17 cellular contexts compared by ENCODE assay signal in genomic region chr14:90403065-90403464, GRCh38. TPM values are rescaled to one million over a fixed set of nuclear protein-coding genes. Genes with fewer than 3 reads are reported as not detected.
DNase-seq lines count a peak whose midpoint lies in the region; ATAC-seq lines count a peak whose summit lies in the region.
"Had no signal": no experiment of that assay in that cellular context is flagged by ENCODE, and none has a peak within 500 bp of the region (broad histone marks: within the 10 kb centered on the region; RNA-seq: fewer than 3 reads in every experiment).

No MANE protein-coding gene starts in this region.

- no peak overlapping the region for H3K4me3 Mint-ChIP-seq in activated naive CD4-positive, alpha-beta T cell treated with anti-CD3 and anti-CD28 coated beads for 36 hours
- H3K4me3 Mint-ChIP-seq in activated naive CD8-positive, alpha-beta T cell = peak overlapping the region; percentile 36
- H3K4me3 Mint-ChIP-seq in memory B cell = no peak overlapping the region

- no peak overlapping the region for H2BK5ac ChIP-seq in mesendoderm (ENCODE audit: low read length)

- H3K4ac ChIP-seq in mesendoderm (ENCODE audit: low read depth, low read length) = no peak overlapping the region

- H3K4me3 ChIP-seq in stomach smooth muscle (ENCODE audit: low read length in 2 of 2) = peak overlapping the region in 1 of 2 donors; percentile 40
- H3K4me3 ChIP-seq in mesendoderm (ENCODE audit: low read length) = no peak overlapping the region
- H3K4me3 ChIP-seq: mucosa of descending colon, SJSA1 had no signal

- H3K79me2 ChIP-seq in mesendoderm (ENCODE audit: control insufficient read depth, insufficient read depth, low read length) = peaks cover 18% of the 10 kb centered on the region

- no peak overlapping the region for H3K4me2 ChIP-seq in mesendoderm (ENCODE audit: low read length)

- no peak overlapping the region for H4K8ac ChIP-seq in mesendoderm (ENCODE audit: low read depth, low read length)

- H3K4me1 Mint-ChIP-seq in activated naive CD4-positive, alpha-beta T cell treated with anti-CD3 and anti-CD28 coated beads for 36 hours (ENCODE audit: low read depth) = peaks cover 69% of the 10 kb centered on the region
- H3K4me1 Mint-ChIP-seq in activated naive CD8-positive, alpha-beta T cell (ENCODE audit: low read depth) = peaks cover 77% of the 10 kb centered on the region
- H3K4me1 Mint-ChIP-seq in memory B cell = peaks cover 24% of the 10 kb centered on the region

- WGBS in mesendoderm (ENCODE audit: extremely low coverage, insufficient coverage, low lambda C conversion rate) = no CpG with 5 or more reads among the region's 2 CpGs

- peaks cover 47 to 48% of the 10 kb centered on the region in 2 donors for H3K36me3 ChIP-seq in stomach smooth muscle (ENCODE audit: control insufficient read depth in 2 of 2, insufficient read depth in 2 of 2, low read length in 2 of 2)
- H3K36me3 ChIP-seq in mesendoderm (ENCODE audit: control insufficient read depth, insufficient read depth, low read length) = peaks cover 17% of the 10 kb centered on the region

- peak overlapping the region; percentile 91 for H3K27ac ChIP-seq in stomach smooth muscle (ENCODE audit: low read length)
- H3K27ac ChIP-seq in mesendoderm (ENCODE audit: low read depth, low read length) = no peak overlapping the region
- H3K27ac ChIP-seq: epithelial cell of prostate, SJSA1 had no signal

- H3K27me3 ChIP-seq in stomach smooth muscle (ENCODE audit: control insufficient read depth in 1 of 2, insufficient read depth in 2 of 2, low read length in 2 of 2) (no peaks in the 10 kb centered on the region), mesendoderm (ENCODE audit: insufficient read depth, low read length, poor library complexity) (no peaks in the 10 kb centered on the region)
- H3K27me3 ChIP-seq: SJSA1 had no signal

- ATAC-seq in memory B cell (ENCODE audit: low read depth) = no peak
- ATAC-seq: HCT116, mucosa of descending colon, PC-3 had no signal

- H3K9me3 Mint-ChIP-seq in activated naive CD4-positive, alpha-beta T cell treated with anti-CD3 and anti-CD28 coated beads for 36 hours = no peaks in the 10 kb centered on the region
- no peaks in the 10 kb centered on the region for H3K9me3 Mint-ChIP-seq in activated naive CD8-positive, alpha-beta T cell (ENCODE audit: low read depth)
- H3K9me3 Mint-ChIP-seq in memory B cell = no peaks in the 10 kb centered on the region

- peaks cover 62% of the 10 kb centered on the region for H3K4me1 ChIP-seq in stomach smooth muscle (ENCODE audit: control insufficient read depth, insufficient read depth, low read length)
- peaks cover 2% of the 10 kb centered on the region for H3K4me1 ChIP-seq in mesendoderm (ENCODE audit: control insufficient read depth, low read depth, low read length)

- H3K27ac Mint-ChIP-seq in activated naive CD4-positive, alpha-beta T cell treated with anti-CD3 and anti-CD28 coated beads for 36 hours = peak overlapping the region; percentile 97
- H3K27ac Mint-ChIP-seq in activated naive CD8-positive, alpha-beta T cell = peak overlapping the region; percentile 97
- peak overlapping the region; percentile 50 for H3K27ac Mint-ChIP-seq in memory B cell

- CTCF ChIA-PET in activated naive CD4-positive, alpha-beta T cell treated with anti-CD3 and anti-CD28 coated beads for 36 hours (lab: Charles Lee) = interaction anchor here (0.8 to 2.0 kb wide), 7 partner anchors 14 to 355 kb away, joined by 3 to 6 read pairs (median 3); no protein-coding TSS in a partner anchor

- DNase-seq in activated naive CD4-positive, alpha-beta T cell treated with anti-CD3 and anti-CD28 coated beads for 36 hours = no peak
- no peak for DNase-seq in activated naive CD4-positive, alpha-beta T cell treated with Interleukin-2 at 50 U/mL for 16 hours
- DNase-seq in memory B cell (ENCODE audit: low spot score in 2 of 2) (no peak), ACHN (no peak), mesendoderm (no peak), NCI-H526 (lab: John Stamatoyannopoulos, UW) (no peak)
- DNase-seq: activated CD4-positive, alpha-beta T cell treated with anti-CD3 and anti-CD28 coated beads for 4 hours; activated T-cell treated with anti-CD3 and anti-CD28 coated beads, Interleukin-2, amount 50 U/mL, for 1 hour; amygdala; mucosa of descending colon; NCI-H2171; PC-3 had no signal

- no peaks in the 10 kb centered on the region for H3K9me3 ChIP-seq in stomach smooth muscle (ENCODE audit: control insufficient read depth in 2 of 2, low read length in 2 of 2)
- H3K9me3 ChIP-seq: mucosa of descending colon, SJSA1 had no signal

- no peaks in the 10 kb centered on the region for H3K27me3 Mint-ChIP-seq in activated naive CD4-positive, alpha-beta T cell treated with anti-CD3 and anti-CD28 coated beads for 36 hours (ENCODE audit: low read depth)
- no peaks in the 10 kb centered on the region for H3K27me3 Mint-ChIP-seq in activated naive CD8-positive, alpha-beta T cell
- H3K27me3 Mint-ChIP-seq in memory B cell = no peaks in the 10 kb centered on the region

- H2BK120ac ChIP-seq in mesendoderm (ENCODE audit: low read depth, low read length) = no peak overlapping the region

- no peak overlapping the region for H4K5ac ChIP-seq in mesendoderm (ENCODE audit: low read length)

- no peak overlapping the region for H3K56ac ChIP-seq in mesendoderm (ENCODE audit: low read length)

- in situ Hi-C loops in ACHN (cut with HindIII; ENCODE audit: low pct_ligation_motif_present, low pct_unique_long_range_greater_than_20kb, low sequenced_read_pairs) = no loop called here

- no peak overlapping the region for H3K23ac ChIP-seq in mesendoderm (ENCODE audit: low read length)

- H2BK15ac ChIP-seq in mesendoderm (replicated peaks; ENCODE audit: low read depth) = no peak overlapping the region

- H3K9ac ChIP-seq in stomach smooth muscle (ENCODE audit: low read length in 2 of 2) (peak overlapping the region; percentile 39 to 51), mesendoderm (ENCODE audit: low read length) (no peak overlapping the region)

- no peak overlapping the region for H2AK5ac ChIP-seq in mesendoderm (ENCODE audit: low read length)

- intact Hi-C loops in activated naive CD4-positive, alpha-beta T cell treated with anti-CD3 and anti-CD28 coated beads for 36 hours (cut with micrococcal nuclease) = no loop called here

- peaks cover 18% of the 10 kb centered on the region for H3K79me1 ChIP-seq in mesendoderm (ENCODE audit: low read length)

- H3K36me3 Mint-ChIP-seq in activated naive CD4-positive, alpha-beta T cell treated with anti-CD3 and anti-CD28 coated beads for 36 hours (ENCODE audit: low read depth) = peaks cover 61% of the 10 kb centered on the region
- H3K36me3 Mint-ChIP-seq in activated naive CD8-positive, alpha-beta T cell = peaks cover 15% of the 10 kb centered on the region
- peaks cover 35% of the 10 kb centered on the region for H3K36me3 Mint-ChIP-seq in memory B cell

- no peak overlapping the region for H3K18ac ChIP-seq in mesendoderm (ENCODE audit: low read length)

RNA-seq across cellular contexts. Expression of gene CALM1, which starts 6.2 kb away (rescaled TPM):
- total RNA-seq in activated naive CD4-positive, alpha-beta T cell treated with anti-CD3 and anti-CD28 coated beads for 36 hours = 100 to 1,000 TPM; 404 to 409 TPM
- polyA plus RNA-seq in mesendoderm (2013, experiment 1 of 2) = 406 TPM
- polyA plus RNA-seq in mesendoderm (2013, experiment 2 of 2) = 423 TPM
